Comparison of ENCODE assay signal across 8 cellular contexts in the genomic region with DNA sequence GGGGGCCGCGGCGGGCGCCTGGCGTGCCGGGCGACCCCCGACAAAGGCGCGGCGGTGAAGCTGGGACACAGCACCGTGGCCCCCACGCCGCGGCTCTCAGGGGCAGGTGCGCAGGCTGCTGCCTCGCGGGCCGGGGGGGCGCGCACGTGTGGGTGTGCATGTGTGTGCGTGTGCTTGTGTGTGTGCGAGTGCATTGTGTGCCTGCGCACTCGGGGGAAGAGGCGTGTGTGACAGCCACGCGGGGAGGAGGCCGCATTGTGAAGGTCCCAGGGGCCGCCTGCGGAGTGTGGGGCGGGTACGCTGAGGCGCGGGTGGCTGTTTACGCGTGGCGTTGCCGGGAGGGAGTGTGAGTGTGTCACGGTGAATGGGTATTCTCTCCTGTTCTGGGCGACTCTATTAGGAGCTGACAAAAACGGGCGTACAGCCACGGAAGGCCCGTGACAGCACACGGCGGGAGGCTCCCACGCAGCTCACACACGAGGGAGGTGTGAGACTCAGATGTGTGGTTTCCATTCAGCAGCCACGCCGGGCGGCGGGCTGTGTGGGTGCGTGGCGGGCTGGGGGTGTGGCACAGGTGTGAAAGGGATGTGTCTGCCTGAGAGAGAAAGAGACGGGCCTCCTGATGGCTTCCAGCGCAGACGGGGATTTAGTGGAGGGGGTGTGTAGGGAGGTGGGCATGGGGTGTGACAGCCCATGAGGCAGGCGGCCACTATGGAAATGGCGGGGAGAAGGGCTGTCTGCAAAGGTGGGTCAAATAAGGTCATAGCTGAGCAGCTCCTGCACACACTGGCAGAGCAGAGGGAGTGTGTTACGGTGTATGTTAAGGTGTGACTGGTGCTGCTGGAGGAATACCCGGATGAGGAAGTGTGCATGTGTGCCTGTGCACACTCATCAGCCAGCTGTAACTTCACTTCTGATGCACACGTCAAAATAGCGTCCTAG. TPM values are rescaled to one million over a fixed set of nuclear protein-coding genes. Genes with fewer than 3 reads are reported as not detected.
DNase-seq lines count a peak whose midpoint lies in the region; ATAC-seq and TF ChIP-seq lines count a peak whose summit lies in the region.

No MANE protein-coding gene starts in this region.

- peak overlapping the region; percentile 2 to 51 for H3K9ac ChIP-seq in duodenal mucosa (ENCODE audit: low read depth in 1 of 2, low read length in 2 of 2)

- no peak overlapping the region for H3K27ac ChIP-seq in CD8-positive, alpha-beta T cell (ENCODE audit: low read depth, low read length)
- H3K27ac ChIP-seq in duodenal mucosa (ENCODE audit: low read depth, low read length) (no peak overlapping the region), tibial artery (no peak overlapping the region)

- peaks cover 40% of the 10 kb centered on the region for H3K4me1 Mint-ChIP-seq in CD8-positive, alpha-beta T cell (ENCODE audit: low read depth)
- H3K4me1 Mint-ChIP-seq in activated B cell treated with CpG ODN at 0.5 μM for 24 hours (peaks cover 21% of the 10 kb centered on the region), natural killer cell (peaks cover 49 to 61% of the 10 kb centered on the region in 2 donors)

- peaks cover 9% of the 10 kb centered on the region for H3K27me3 ChIP-seq in CD8-positive, alpha-beta T cell (ENCODE audit: insufficient read depth, low read length)
- H3K27me3 ChIP-seq in duodenal mucosa (ENCODE audit: control insufficient read depth in 1 of 2, insufficient read depth in 2 of 2, low read length in 2 of 2) = peaks cover 3 to 17% of the 10 kb centered on the region in 2 donors
- peaks cover 0 to 12% of the 10 kb centered on the region in 2 donors for H3K27me3 ChIP-seq in tibial artery

- peak; percentile 55 for ATAC-seq in CD8-positive, alpha-beta T cell
- ATAC-seq in HG03354 (IDR thresholded peaks at IDR 0.05; ENCODE audit: poor library complexity, severe bottlenecking, unreplicated experiment) (peak; percentile 20), activated B cell treated with CpG ODN at 0.5 μM for 24 hours (ENCODE audit: low read depth) (peak; percentile 69), natural killer cell (peak; percentile 58 to 62 (median 60)), HG02970 (IDR thresholded peaks at IDR 0.05; ENCODE audit: low FRiP score, unreplicated experiment) (no peak)

- peak in 6 of 7 experiments; percentile 9 to 62 (median 36) for DNase-seq in CD8-positive, alpha-beta T cell
- DNase-seq in activated B cell treated with CpG ODN at 0.5 μM for 24 hours (peak; percentile 25), natural killer cell (peak; percentile 52), tibial artery (no peak), NCI-H524 treated with DMSO at 0.1 percent for 48 hours (lab: John Stamatoyannopoulos, UW) (no peak)

- no peaks in the 10 kb centered on the region for H3K9me3 Mint-ChIP-seq in CD8-positive, alpha-beta T cell
- H3K9me3 Mint-ChIP-seq in activated B cell treated with CpG ODN at 0.5 μM for 24 hours (no peaks in the 10 kb centered on the region), natural killer cell (no peaks in the 10 kb centered on the region)

- H3K4me3 ChIP-seq in CD8-positive, alpha-beta T cell (ENCODE audit: low read depth, low read length) = peak overlapping the region; percentile 40
- H3K4me3 ChIP-seq in duodenal mucosa (ENCODE audit: low read depth in 1 of 2, low read length in 2 of 2) = peak overlapping the region; percentile 76 to 81
- H3K4me3 ChIP-seq in tibial artery = peak overlapping the region; percentile 48 to 64

- H3K9me3 ChIP-seq in CD8-positive, alpha-beta T cell (ENCODE audit: low read length) = no peaks in the 10 kb centered on the region
- H3K9me3 ChIP-seq in duodenal mucosa (ENCODE audit: control insufficient read depth in 1 of 2, low read length in 2 of 2) (no peaks in the 10 kb centered on the region), tibial artery (no peaks in the 10 kb centered on the region)

- peaks cover 38% of the 10 kb centered on the region for H3K27me3 Mint-ChIP-seq in CD8-positive, alpha-beta T cell (ENCODE audit: low read depth)
- H3K27me3 Mint-ChIP-seq in activated B cell treated with CpG ODN at 0.5 μM for 24 hours (peaks cover 11% of the 10 kb centered on the region), natural killer cell (ENCODE audit: low read depth in 2 of 2) (peaks cover 17 to 24% of the 10 kb centered on the region in 2 donors)

- no peaks in the 10 kb centered on the region for H3K36me3 ChIP-seq in CD8-positive, alpha-beta T cell (ENCODE audit: insufficient read depth, low read length)
- no peaks in the 10 kb centered on the region for H3K36me3 ChIP-seq in duodenal mucosa (ENCODE audit: control insufficient read depth in 1 of 2, insufficient read depth in 2 of 2, low read length in 2 of 2)
- H3K36me3 ChIP-seq in tibial artery = no peaks in the 10 kb centered on the region

- peaks cover 14% of the 10 kb centered on the region for H3K4me1 ChIP-seq in CD8-positive, alpha-beta T cell (ENCODE audit: insufficient read depth, low read length)
- H3K4me1 ChIP-seq in duodenal mucosa (ENCODE audit: control insufficient read depth in 1 of 2, insufficient read depth in 2 of 2, low read length in 2 of 2) (peaks cover 10 to 15% of the 10 kb centered on the region in 2 donors), tibial artery (peaks cover 0 to 18% (median 11%) of the 10 kb centered on the region in 4 donors)

- TF ChIP-seq CTCF in CD8-positive, alpha-beta T cell (IDR thresholded peaks at IDR 0.05) = no peak
- no peak for TF ChIP-seq CTCF in activated B cell treated with CpG ODN at 0.5 μM for 24 hours (IDR thresholded peaks at IDR 0.05)
- TF ChIP-seq CTCF in natural killer cell (IDR thresholded peaks at IDR 0.05) = no peak
- no peak for TF ChIP-seq CTCF in tibial artery (IDR thresholded peaks at IDR 0.05)

- CTCF ChIA-PET in CD8-positive, alpha-beta T cell (lab: Charles Lee) = interaction anchor here (1.0 to 1.8 kb wide), 4 partner anchors 8 to 54 kb away, joined by 3 to 4 read pairs (median 3); no protein-coding TSS in a partner anchor
- CTCF ChIA-PET in activated B cell treated with CpG ODN at 0.5 μM for 24 hours (lab: Charles Lee) = no interaction called here

- intact Hi-C loops in CD8-positive, alpha-beta T cell (cut with DNase I, micrococcal nuclease) = loop anchor here (2.0 kb wide), 3 partner anchors 31 to 55 kb away; a partner anchor contains a TSS
- intact Hi-C loops in activated B cell treated with CpG ODN at 0.5 μM for 24 hours (cut with micrococcal nuclease) (loop anchor here (2.0 kb wide), 1 partner anchor 39 kb away; a partner anchor contains a TSS), natural killer cell (cut with micrococcal nuclease) (no loop called here), tibial artery (cut with DNase I; ENCODE audit: low total_unique reads) (no loop called here)

- POLR2A ChIA-PET in CD8-positive, alpha-beta T cell (lab: Charles Lee) = interaction anchor here (1.6 kb wide), 1 partner anchor 42 kb away, joined by 6 read pairs; no protein-coding TSS in a partner anchor
- POLR2A ChIA-PET in activated B cell treated with CpG ODN at 0.5 μM for 24 hours (lab: Charles Lee) = interaction anchor here (1.3 to 2.4 kb wide), 3 partner anchors 20 to 41 kb away, joined by 3 to 13 read pairs (median 5); a partner anchor contains a TSS

- H3K27ac Mint-ChIP-seq in CD8-positive, alpha-beta T cell = peak overlapping the region; percentile 83
- H3K27ac Mint-ChIP-seq in activated B cell treated with CpG ODN at 0.5 μM for 24 hours (peak overlapping the region; percentile 20), natural killer cell (peak overlapping the region; percentile 70 to 87)

- peak overlapping the region; percentile 87 for H3K4me3 Mint-ChIP-seq in CD8-positive, alpha-beta T cell
- H3K4me3 Mint-ChIP-seq in activated B cell treated with CpG ODN at 0.5 μM for 24 hours (peak overlapping the region; percentile 84), natural killer cell (peak overlapping the region; percentile 90)

- no peaks in the 10 kb centered on the region for H3K36me3 Mint-ChIP-seq in CD8-positive, alpha-beta T cell
- H3K36me3 Mint-ChIP-seq in activated B cell treated with CpG ODN at 0.5 μM for 24 hours (ENCODE audit: low read depth) (no peaks in the 10 kb centered on the region), natural killer cell (no peaks in the 10 kb centered on the region)

RNA-seq across cellular contexts. Expression of a gene that starts 0.7 kb away (rescaled TPM):
- total RNA-seq in CD8-positive, alpha-beta T cell = 1 to 10 TPM; 2.7 to 3.2 TPM
- total RNA-seq in activated B cell treated with CpG ODN at 0.5 μM for 24 hours (3.3 and 3.7 TPM in 2 replicates), natural killer cell (1 to 10 TPM; 2.2 to 3.5 (median 2.7) TPM)

RNA-seq across cellular contexts. Expression of a gene that starts 31.5 kb away (rescaled TPM):
- total RNA-seq in CD8-positive, alpha-beta T cell = 10 to 100 TPM; 13.7 to 14.0 TPM
- total RNA-seq in activated B cell treated with CpG ODN at 0.5 μM for 24 hours (44.4 and 45.6 TPM in 2 replicates), natural killer cell (10 to 100 TPM; 18.8 to 21.4 (median 20.4) TPM)

RNA-seq across cellular contexts. Expression of a gene that starts 39.2 kb away (rescaled TPM):
- total RNA-seq in CD8-positive, alpha-beta T cell = 1 to 10 TPM; 6.0 to 6.1 TPM
- total RNA-seq in activated B cell treated with CpG ODN at 0.5 μM for 24 hours = 17.5 and 18.3 TPM in 2 replicates
- total RNA-seq in natural killer cell = 10 to 100 TPM; 15.4 to 22.7 (median 22.1) TPM

RNA-seq across cellular contexts. Expression of a gene that starts 43.0 kb away (rescaled TPM):
- 10 to 100 TPM; 86.0 to 88.1 TPM for total RNA-seq in CD8-positive, alpha-beta T cell
- total RNA-seq in activated B cell treated with CpG ODN at 0.5 μM for 24 hours = 36.1 and 42.0 TPM in 2 replicates
- 100 to 1,000 TPM in 2 of 3 donors, 10 to 100 TPM in 1; 98.8 to 127 (median 107) TPM for total RNA-seq in natural killer cell

Comparison
In these comparisons a context has a peak if more than half of its experiments do, and no peak if none do; other contexts are left out.
1. DNase-seq: peak in CD8-positive, alpha-beta T cell (6 of 7), activated B cell treated with CpG ODN at 0.5 μM for 24 hours (single experiment) and natural killer cell (single experiment); none in tibial artery (0 of 2) and NCI-H524 treated with DMSO at 0.1 percent for 48 hours (single experiment).
2. H3K27ac Mint-ChIP-seq: peak in every context shown above with its lines; median percentile 83 in CD8-positive, alpha-beta T cell; 78 in natural killer cell; 20 in activated B cell treated with CpG ODN at 0.5 μM for 24 hours.
3. intact Hi-C loops: an anchor here in CD8-positive, alpha-beta T cell (2.0 kb wide) and activated B cell treated with CpG ODN at 0.5 μM for 24 hours (2.0 kb wide); none called in natural killer cell and tibial artery.
4. Peak in every context shown above with its lines, with median percentiles within 50 percentile points of each other: H3K4me3 ChIP-seq and H3K4me3 Mint-ChIP-seq.